In genomic region chr12:107093547-107094448, GRCh38 we compare ENCODE assay signal across 8 cellular contexts. TPM values are rescaled to one million over a fixed set of nuclear protein-coding genes. Genes with fewer than 3 reads are reported as not detected.
DNase-seq lines count a peak whose midpoint lies in the region; TF ChIP-seq lines count a peak whose summit lies in the region.

Gene CRY1 (minus strand): TSS chr12:107093549. CDS start chr12:107092961, 588 bp downstream.

- TF ChIP-seq CTCF in fibroblast of villous mesenchyme (IDR thresholded peaks at IDR 0.05; ENCODE audit: insufficient read depth, low read depth, low read length) = no peak
- TF ChIP-seq CTCF in nephron (IDR thresholded peaks at IDR 0.05; ENCODE audit: unreplicated experiment in 3 of 3) = no peak

- peak; percentile 94 for DNase-seq in DMS53 treated with DMSO at 0.1 percent for 48 hours (lab: John Stamatoyannopoulos, UW; ENCODE audit: unreplicated experiment)
- DNase-seq in GOT3 (lab: John Stamatoyannopoulos, UW) = peak; percentile 71
- peak; percentile 91 for DNase-seq in M059J (ENCODE audit: low read depth)
- DNase-seq in SIG-M5 treated with dmso at 0.1 percent for 504 hours (lab: John Stamatoyannopoulos, UW; ENCODE audit: unreplicated experiment) = peak; percentile 91
- peak; percentile 83 for DNase-seq in activated gamma-delta T cell (lab: John Stamatoyannopoulos, UW)
- peak; percentile 96 for DNase-seq in fibroblast of villous mesenchyme (ENCODE audit: low read depth)
- peak; percentile 91 for DNase-seq in stimulated activated naive CD4-positive, alpha-beta T cell treated with Interleukin-2 at 50 U/mL for 16 hours (lab: John Stamatoyannopoulos, UW)

- peak within 1 kb of the TSS; percentile 98 to 100 (median 99) for H3K27ac Mint-ChIP-seq in nephron

- no peaks in the 10 kb centered on the region for H3K27me3 Mint-ChIP-seq in nephron (ENCODE audit: low read depth)

- peaks cover 6% of the 10 kb centered on the region for H3K9me3 Mint-ChIP-seq in nephron

- H3K4me3 Mint-ChIP-seq in nephron = no peak within 1 kb of the TSS

- H3K36me3 Mint-ChIP-seq in nephron (ENCODE audit: low read depth) = no peaks in the 10 kb centered on the region

- H3K4me1 Mint-ChIP-seq in nephron = no peaks in the 10 kb centered on the region

- peak within 1 kb of the TSS; percentile 88 for H3K4me3 ChIP-seq in fibroblast of villous mesenchyme (ENCODE audit: low read depth, low read length)

RNA-seq across cellular contexts. Expression of gene CRY1, which starts in this region (rescaled TPM):
- total RNA-seq in M059J (2014; rRNA removed; shearing (Covaris generic)) = 16.1 and 16.2 TPM in 2 replicates
- 25.4 and 25.5 TPM in 2 replicates for total RNA-seq in fibroblast of villous mesenchyme

Comparison
In these comparisons a context has a peak if more than half of its experiments do, and no peak if none do; other contexts are left out.
1. Peak in every context shown above with its lines: DNase-seq and H3K4me3 ChIP-seq.